In genomic region chr15:63322541-63322940, GRCh38 we compare ENCODE assay signal across 10 cellular contexts. TPM values are rescaled to one million over a fixed set of nuclear protein-coding genes. Genes with fewer than 3 reads are reported as not detected.
DNase-seq lines count a peak whose midpoint lies in the region; ATAC-seq and TF ChIP-seq lines count a peak whose summit lies in the region.
"Had no signal": no experiment of that assay in that cellular context is flagged by ENCODE, and none has a peak within 500 bp of the region (broad histone marks: within the 10 kb centered on the region; RNA-seq: fewer than 3 reads in every experiment).

No MANE protein-coding gene starts in this region.

- H3K27ac ChIP-seq in breast epithelium = peak overlapping the region in 1 of 2 donors; percentile 32
- H3K27ac ChIP-seq in thyroid gland = no peak overlapping the region
- H3K27ac ChIP-seq: PC-9 had no signal

- POLR2A ChIA-PET in MCF 10A (lab: Yijun Ruan, JAX) = interaction anchor here (0.6 kb wide), 1 partner anchor 336 kb away, joined by 5 read pairs; no protein-coding TSS in a partner anchor

- TF ChIP-seq POLR2A in breast epithelium (IDR thresholded peaks at IDR 0.05) (no peak), thyroid gland (IDR thresholded peaks at IDR 0.05) (no peak)

- BruUV-seq in MCF 10A (replicated peaks; lab: Mats Ljungman, UMichigan) = no TSS peak

- no peaks in the 10 kb centered on the region for H3K9me3 ChIP-seq in breast epithelium
- no peaks in the 10 kb centered on the region for H3K9me3 ChIP-seq in thyroid gland
- H3K9me3 ChIP-seq in T-helper 17 cell (ENCODE audit: control insufficient read depth, low read length, poor library complexity, severe bottlenecking) = no peaks in the 10 kb centered on the region

- no peaks in the 10 kb centered on the region for H3K27me3 ChIP-seq in breast epithelium
- no peaks in the 10 kb centered on the region for H3K27me3 ChIP-seq in thyroid gland

- DNase-seq in MCF 10A (ENCODE audit: unreplicated experiment) = peak; percentile 29
- no peak for DNase-seq in breast epithelium (ENCODE audit: low spot score in 2 of 2)
- peak; percentile 37 for DNase-seq in SK-N-DZ (ENCODE audit: low spot score)
- peak; percentile 63 for DNase-seq in fibroblast of pulmonary artery (ENCODE audit: low read depth)
- DNase-seq in thyroid gland = peak; percentile 47 to 66
- DNase-seq in activated naive CD8-positive, alpha-beta T cell treated with anti-CD3 and anti-CD28 coated beads for 36 hours = no peak
- DNase-seq in T-helper 17 cell = no peak
- DNase-seq: PC-9; stimulated activated CD4-positive, alpha-beta T cell treated with anti-CD3 and anti-CD28 coated beads, Interleukin-4, amount 100 ng/mL, for 24 hours had no signal

- H3K4me3 ChIP-seq in breast epithelium (no peak overlapping the region), fibroblast of pulmonary artery (replicated peaks; ENCODE audit: low read depth, low read length) (no peak overlapping the region), thyroid gland (replicated peaks in 1 of 3) (no peak overlapping the region)
- H3K4me3 ChIP-seq: PC-9 had no signal

- H3K36me3 ChIP-seq in breast epithelium (no peaks in the 10 kb centered on the region), thyroid gland (no peaks in the 10 kb centered on the region)

- CTCF ChIA-PET in MCF 10A (lab: Yijun Ruan, JAX) = no interaction called here

- H3K27me3 Mint-ChIP-seq in MCF 10A (ENCODE audit: insufficient read depth, unreplicated experiment) (no peaks in the 10 kb centered on the region), T-helper 17 cell (peaks cover 14% of the 10 kb centered on the region)
- no peaks in the 10 kb centered on the region for H3K27me3 Mint-ChIP-seq in activated naive CD8-positive, alpha-beta T cell treated with anti-CD3 and anti-CD28 coated beads for 36 hours

- H3K4me3 Mint-ChIP-seq in MCF 10A (ENCODE audit: unreplicated experiment) (no peak overlapping the region), T-helper 17 cell (no peak overlapping the region)
- no peak overlapping the region for H3K4me3 Mint-ChIP-seq in activated naive CD8-positive, alpha-beta T cell treated with anti-CD3 and anti-CD28 coated beads for 36 hours

- no peak overlapping the region for H3K27ac Mint-ChIP-seq in MCF 10A (ENCODE audit: low read depth, unreplicated experiment)
- H3K27ac Mint-ChIP-seq in activated naive CD8-positive, alpha-beta T cell treated with anti-CD3 and anti-CD28 coated beads for 36 hours = no peak overlapping the region
- no peak overlapping the region for H3K27ac Mint-ChIP-seq in T-helper 17 cell

- H3K4me1 Mint-ChIP-seq in MCF 10A (ENCODE audit: insufficient read depth, unreplicated experiment) (no peaks in the 10 kb centered on the region), T-helper 17 cell (no peaks in the 10 kb centered on the region)
- H3K4me1 Mint-ChIP-seq in activated naive CD8-positive, alpha-beta T cell treated with anti-CD3 and anti-CD28 coated beads for 36 hours = no peaks in the 10 kb centered on the region

- no peak for ATAC-seq in T-helper 17 cell
- ATAC-seq in GM18858 (IDR thresholded peaks at IDR 0.05; ENCODE audit: unreplicated experiment) = no peak

- 12 to 22% methylated on average over 4 of the region's 4 CpGs for WGBS in thyroid gland, 2 donors

- TF ChIP-seq CTCF in MCF 10A (IDR thresholded peaks at IDR 0.05; ENCODE audit: unreplicated experiment) = no peak
- TF ChIP-seq CTCF in breast epithelium (IDR thresholded peaks at IDR 0.05) = no peak
- TF ChIP-seq CTCF in fibroblast of pulmonary artery (IDR thresholded peaks at IDR 0.05; ENCODE audit: low read length, missing control alignments) = no peak
- no peak for TF ChIP-seq CTCF in thyroid gland (IDR thresholded peaks at IDR 0.05)

- H3K36me3 Mint-ChIP-seq in MCF 10A (ENCODE audit: insufficient read depth, unreplicated experiment) (peaks cover 8% of the 10 kb centered on the region), T-helper 17 cell (ENCODE audit: low read depth) (no peaks in the 10 kb centered on the region)
- no peaks in the 10 kb centered on the region for H3K36me3 Mint-ChIP-seq in activated naive CD8-positive, alpha-beta T cell treated with anti-CD3 and anti-CD28 coated beads for 36 hours

- no peaks in the 10 kb centered on the region for H3K9me3 Mint-ChIP-seq in MCF 10A (ENCODE audit: unreplicated experiment)
- no peaks in the 10 kb centered on the region for H3K9me3 Mint-ChIP-seq in activated naive CD8-positive, alpha-beta T cell treated with anti-CD3 and anti-CD28 coated beads for 36 hours

- H3K4me1 ChIP-seq in breast epithelium (no peaks in the 10 kb centered on the region), thyroid gland (peaks cover 0 to 5% of the 10 kb centered on the region in 2 donors)

- intact Hi-C loops in MCF 10A (cut with micrococcal nuclease) = no loop called here
- intact Hi-C loops in breast epithelium (cut with DNase I; ENCODE audit: low total_unique reads) = no loop called here
- intact Hi-C loops in thyroid gland (cut with DNase I) = no loop called here

RNA-seq across cellular contexts. Expression of gene APH1B, which starts 45.1 kb away (rescaled TPM):
- 5.2 and 8.2 TPM in 2 replicates for total RNA-seq in MCF 10A (2022)
- total RNA-seq in breast epithelium = 10 to 100 TPM; 21.3 to 26.1 (median 25.6) TPM
- polyA plus RNA-seq in SK-N-DZ (2014; cell fraction: cytosol; rRNA removed) = 8.8 and 10.9 TPM in 2 replicates
- polyA plus RNA-seq in SK-N-DZ (2014; cell fraction: nucleus; rRNA removed) = 5.6 and 6.1 TPM in 2 replicates
- 10 to 100 TPM; 22.9 to 35.3 (median 27.8) TPM for total RNA-seq in thyroid gland
- 1 to 10 TPM; 9.3 to 9.4 TPM for total RNA-seq in activated naive CD8-positive, alpha-beta T cell treated with anti-CD3 and anti-CD28 coated beads for 36 hours
- 10 to 100 TPM; 11.8 to 17.6 TPM for total RNA-seq in T-helper 17 cell

RNA-seq across cellular contexts. Expression of gene CA12, which starts 59.1 kb away (rescaled TPM):
- total RNA-seq in MCF 10A (2022) (19.6 and 20.3 TPM in 2 replicates), breast epithelium (10 to 100 TPM; 11.7 to 64.5 (median 61.9) TPM), thyroid gland (10 to 100 TPM in 1 of 4 donors, 1 to 10 TPM in 2, under 1 TPM in 1; 0.33 to 21.9 (median 4.3) TPM), T-helper 17 cell (not detected)
- 0.27 and 0.31 TPM in 2 replicates for polyA plus RNA-seq in SK-N-DZ (2014; cell fraction: cytosol; rRNA removed)
- polyA plus RNA-seq in SK-N-DZ (2014; cell fraction: nucleus; rRNA removed) = 0.41 and 0.57 TPM in 2 replicates
- under 1 TPM in 1 of 2 experiments, not detected in 1; 0.39 TPM for total RNA-seq in activated naive CD8-positive, alpha-beta T cell treated with anti-CD3 and anti-CD28 coated beads for 36 hours

Comparison
In these comparisons a context has a peak if more than half of its experiments do, and no peak if none do; other contexts are left out.
1. DNase-seq: peak in MCF 10A (single experiment), SK-N-DZ (single experiment), fibroblast of pulmonary artery (single experiment) and thyroid gland (2 of 2); none in breast epithelium (0 of 2), activated naive CD8-positive, alpha-beta T cell treated with anti-CD3 and anti-CD28 coated beads for 36 hours (single experiment) and T-helper 17 cell (0 of 3).